8 cellular contexts compared by ENCODE assay signal in the genomic region with DNA sequence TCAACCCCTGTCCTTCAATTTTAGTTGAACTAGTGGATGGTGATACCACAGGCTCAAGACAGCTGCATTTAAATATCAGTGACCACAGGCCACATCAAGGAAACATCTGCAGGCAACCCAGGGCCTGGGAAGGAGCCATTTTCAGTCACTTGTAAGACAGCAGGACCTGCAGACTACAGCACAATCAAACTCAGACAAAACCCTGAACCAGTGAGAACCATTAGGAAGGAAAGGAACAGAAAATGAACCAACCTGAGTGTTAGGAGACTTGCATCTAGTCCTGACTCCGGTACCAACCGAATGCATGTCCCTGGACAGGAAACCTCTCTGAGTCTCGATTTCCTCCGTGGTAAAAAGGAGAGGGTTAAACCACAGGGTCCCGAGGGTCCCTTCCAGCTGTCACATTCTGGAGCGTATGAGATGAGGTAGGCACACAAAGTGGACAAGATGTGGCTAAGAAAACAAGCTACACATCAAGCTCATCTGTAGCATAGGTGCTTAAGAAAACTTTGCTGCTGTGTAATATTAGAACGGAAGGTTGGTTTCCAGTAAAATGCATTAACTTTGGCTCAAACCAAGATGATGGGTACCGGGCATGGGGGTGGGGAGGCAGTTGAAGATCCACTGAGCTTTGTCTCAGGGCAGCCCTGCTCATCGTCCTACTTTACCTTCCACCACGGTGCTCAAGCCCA. TPM values are rescaled to one million over a fixed set of nuclear protein-coding genes. Genes with fewer than 3 reads are reported as not detected.
DNase-seq lines count a peak whose midpoint lies in the region; ATAC-seq and TF ChIP-seq lines count a peak whose summit lies in the region.

No MANE protein-coding gene starts in this region.

- H3K36me3 Mint-ChIP-seq in glutamatergic neuron (ENCODE audit: unreplicated experiment): no peaks in the 10 kb centered on the region

- no peak for ATAC-seq in HG02571 (IDR thresholded peaks at IDR 0.05; ENCODE audit: unreplicated experiment)

- H3K9me3 ChIP-seq in ES-I3 (ENCODE audit: control insufficient read depth, insufficient read depth, low read length): no peaks in the 10 kb centered on the region
- H3K9me3 ChIP-seq in KOPT-K1 (ENCODE audit: insufficient read depth, low read length, poor library complexity, severe bottlenecking): no peaks in the 10 kb centered on the region

- H3K36me3 ChIP-seq in ES-I3 (ENCODE audit: insufficient read depth, low read length): peaks cover 3% of the 10 kb centered on the region; the same call in 1 of the 2 replicates
- peaks cover 19% of the 10 kb centered on the region for H3K36me3 ChIP-seq in KOPT-K1 (ENCODE audit: insufficient read depth, low read length)

- peak overlapping the region; percentile 81 for H3K4me3 Mint-ChIP-seq in glutamatergic neuron (ENCODE audit: unreplicated experiment)

- H3K9ac ChIP-seq in ES-I3 (ENCODE audit: low read depth, low read length): peak overlapping the region; percentile 87; the same call in 1 of the 2 replicates

- H3K27ac Mint-ChIP-seq in glutamatergic neuron (ENCODE audit: unreplicated experiment): peak overlapping the region; percentile 84

- TF ChIP-seq CTCF in GM20000 (IDR thresholded peaks at IDR 0.05; ENCODE audit: extremely low read depth, missing control alignments) (no peak), glutamatergic neuron (IDR thresholded peaks at IDR 0.05; ENCODE audit: partially characterized antibody, unreplicated experiment) (no peak)

- peaks cover 6% of the 10 kb centered on the region for H3K27me3 Mint-ChIP-seq in glutamatergic neuron (ENCODE audit: unreplicated experiment)

- H3K4me1 ChIP-seq in ES-I3 (ENCODE audit: insufficient read depth, low read length): peaks cover 25% of the 10 kb centered on the region

- peaks cover 3% of the 10 kb centered on the region for H3K9me3 Mint-ChIP-seq in glutamatergic neuron (ENCODE audit: unreplicated experiment)

- H3K4me1 Mint-ChIP-seq in glutamatergic neuron (ENCODE audit: low read depth, unreplicated experiment): peaks cover 38% of the 10 kb centered on the region

- peak; percentile 49 for DNase-seq in GM20000 (ENCODE audit: low spot score)
- DNase-seq in activated CD8-positive, alpha-beta memory T cell treated with anti-CD3 and anti-CD28 coated beads, Interleukin-2, amount 50 U/mL, for 48 hours: peak; percentile 71
- DNase-seq in glutamatergic neuron: peak; percentile 59
- DNase-seq in stimulated activated CD4-positive, alpha-beta T cell treated with anti-CD3 and anti-CD28 coated beads, Interleukin-1b, Interleukin-23, amount 100 ng/mL, for 48 hours: peak; percentile 51
- DNase-seq in NCI-H128 (lab: John Stamatoyannopoulos, UW; ENCODE audit: unreplicated experiment): no peak

- H3K27ac ChIP-seq in KOPT-K1 (ENCODE audit: low read depth, low read length, poor library complexity, severe bottlenecking): peak overlapping the region; percentile 94

RNA-seq across cellular contexts. Expression of a gene that starts 1.6 kb away (rescaled TPM):
- total RNA-seq in glutamatergic neuron (ENCODE audit: unreplicated experiment): 36.0 TPM

RNA-seq across cellular contexts. Expression of a gene that starts 19.6 kb away (rescaled TPM):
- total RNA-seq in glutamatergic neuron (ENCODE audit: unreplicated experiment): 12.4 TPM
